ENCODE assay signal across 20 cellular contexts in the genomic region with DNA sequence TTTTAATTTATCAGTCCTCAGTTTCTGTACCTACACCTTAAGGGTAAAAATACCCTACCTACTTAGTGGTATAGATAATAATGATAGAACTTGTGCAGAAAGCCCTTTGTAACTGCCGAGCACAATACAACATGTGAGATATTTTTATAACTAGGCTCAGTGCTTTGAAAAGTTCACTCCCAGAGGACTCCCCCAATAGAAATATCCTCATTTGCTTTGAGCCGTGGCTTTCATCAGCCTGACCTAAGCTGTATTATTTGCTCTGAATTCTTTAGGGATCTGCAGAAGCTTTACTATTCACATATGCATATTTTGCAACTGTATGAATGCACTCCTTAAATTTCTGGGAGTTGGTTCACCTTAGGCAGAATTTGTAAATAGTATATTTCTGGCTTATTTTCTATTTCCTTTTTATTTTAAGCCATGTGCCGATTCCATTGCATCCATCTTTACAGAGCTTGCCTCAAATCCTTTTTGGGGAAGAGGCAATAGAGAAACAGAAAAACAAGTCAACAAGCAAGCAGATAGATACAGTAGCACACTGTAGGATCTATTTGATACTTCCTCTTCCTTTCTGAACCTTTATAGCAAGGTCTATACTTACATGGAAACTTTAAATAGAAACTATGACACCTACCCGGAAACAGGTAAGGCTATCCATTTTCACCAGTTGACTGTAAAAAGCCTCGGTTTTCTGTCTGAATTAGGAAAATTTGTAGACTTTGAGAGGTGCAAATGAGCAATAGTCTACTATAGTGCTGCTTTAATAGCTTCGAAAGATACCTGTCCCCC.
DNase-seq lines count a peak whose midpoint lies in the region; ATAC-seq and TF ChIP-seq lines count a peak whose summit lies in the region.
"Had no signal": no experiment of that assay in that cellular context is flagged by ENCODE, and none has a peak within 500 bp of the region (broad histone marks: within the 10 kb centered on the region; RNA-seq: fewer than 3 reads in every experiment).

No MANE protein-coding gene starts in this region.

- no peaks in the 10 kb centered on the region for H3K79me2 ChIP-seq in DOHH2 (ENCODE audit: control insufficient read depth, low read length)

- H3K9me3 Mint-ChIP-seq in IgD-negative memory B cell = no peaks in the 10 kb centered on the region
- H3K9me3 Mint-ChIP-seq: activated T-cell treated with anti-CD3 and anti-CD28 coated beads, Interleukin-2, amount 50 U/mL, for 72 hours; CD8-positive, alpha-beta T cell; stimulated activated effector memory CD8-positive, alpha-beta T cell treated with anti-CD3 and anti-CD28 coated beads, Interleukin-12 subunit alpha, Interleukin-12 subunit beta, amount 100 ng/mL, for 72 hours; type B pancreatic cell had no signal

- peak overlapping the region; percentile 50 for H3K4me2 ChIP-seq in DOHH2 (ENCODE audit: low read length)

- no peak for TF ChIP-seq CTCF in DOHH2 (IDR thresholded peaks at IDR 0.05; ENCODE audit: low read depth, low read length, poor library complexity, severe bottlenecking)

- no peaks in the 10 kb centered on the region for H4K20me1 ChIP-seq in DOHH2 (ENCODE audit: control insufficient read depth, insufficient read depth, low read depth, low read length)

- H3K9me2 ChIP-seq in DOHH2 (replicated peaks; ENCODE audit: control insufficient read depth, low read length) = no peaks in the 10 kb centered on the region

- ATAC-seq in GM19438 (IDR thresholded peaks at IDR 0.05; ENCODE audit: low read depth, unreplicated experiment) (peak; percentile 95), HG02884 (IDR thresholded peaks at IDR 0.05; ENCODE audit: unreplicated experiment) (peak; percentile 75)
- ATAC-seq: activated T-cell treated with anti-CD3 and anti-CD28 coated beads, Interleukin-2, amount 50 U/mL, for 72 hours; CD8-positive, alpha-beta T cell; stimulated activated effector memory CD8-positive, alpha-beta T cell treated with anti-CD3 and anti-CD28 coated beads, Interleukin-12 subunit alpha, Interleukin-12 subunit beta, amount 100 ng/mL, for 72 hours had no signal

- H3K4me3 Mint-ChIP-seq in IgD-negative memory B cell = peak overlapping the region; percentile 43 to 85 (median 66)
- H3K4me3 Mint-ChIP-seq: activated T-cell treated with anti-CD3 and anti-CD28 coated beads, Interleukin-2, amount 50 U/mL, for 72 hours; CD8-positive, alpha-beta T cell; immature natural killer cell; stimulated activated effector memory CD8-positive, alpha-beta T cell treated with anti-CD3 and anti-CD28 coated beads, Interleukin-12 subunit alpha, Interleukin-12 subunit beta, amount 100 ng/mL, for 72 hours had no signal

- no peaks in the 10 kb centered on the region for H3K9me3 ChIP-seq in DOHH2 (ENCODE audit: control insufficient read depth, insufficient read depth, low read length)

- in situ Hi-C loops in ACHN (cut with HindIII; ENCODE audit: low pct_ligation_motif_present, low pct_unique_long_range_greater_than_20kb, low sequenced_read_pairs) = no loop called here

- no peaks in the 10 kb centered on the region for H3K27me3 ChIP-seq in DOHH2 (ENCODE audit: control insufficient read depth, low read length)

- no peaks in the 10 kb centered on the region for H3F3A ChIP-seq in DOHH2 (ENCODE audit: control insufficient read depth, insufficient read depth)

- peaks cover 5 to 17% (median 13%) of the 10 kb centered on the region in 3 donors for H3K4me1 Mint-ChIP-seq in IgD-negative memory B cell
- H3K4me1 Mint-ChIP-seq: immature natural killer cell; stimulated activated effector memory CD8-positive, alpha-beta T cell treated with anti-CD3 and anti-CD28 coated beads, Interleukin-12 subunit alpha, Interleukin-12 subunit beta, amount 100 ng/mL, for 72 hours had no signal

- H3K4me1 ChIP-seq in DOHH2 (ENCODE audit: control insufficient read depth, low read length) = peaks cover 20% of the 10 kb centered on the region

- H3K27ac ChIP-seq in DOHH2 (ENCODE audit: low read depth, low read length) = no peak overlapping the region

- no peaks in the 10 kb centered on the region for H3K36me3 ChIP-seq in DOHH2 (ENCODE audit: control insufficient read depth, low read length)

- peak overlapping the region; percentile 16 for H3K4me3 ChIP-seq in DOHH2 (ENCODE audit: low read length)

- H3K36me3 Mint-ChIP-seq in IgD-negative memory B cell = no peaks in the 10 kb centered on the region
- H3K36me3 Mint-ChIP-seq: CD8-positive, alpha-beta T cell; immature natural killer cell; mesothelial cell of epicardium; stimulated activated effector memory CD8-positive, alpha-beta T cell treated with anti-CD3 and anti-CD28 coated beads, Interleukin-12 subunit alpha, Interleukin-12 subunit beta, amount 100 ng/mL, for 72 hours; type B pancreatic cell had no signal

- H3K27ac Mint-ChIP-seq in IgD-negative memory B cell = no peak overlapping the region
- H3K27ac Mint-ChIP-seq: activated T-cell treated with anti-CD3 and anti-CD28 coated beads, Interleukin-2, amount 50 U/mL, for 72 hours; CD8-positive, alpha-beta T cell; immature natural killer cell; mesothelial cell of epicardium; stimulated activated effector memory CD8-positive, alpha-beta T cell treated with anti-CD3 and anti-CD28 coated beads, Interleukin-12 subunit alpha, Interleukin-12 subunit beta, amount 100 ng/mL, for 72 hours had no signal

- peaks cover 11% of the 10 kb centered on the region for H3K27me3 Mint-ChIP-seq in IgD-negative memory B cell

- DNase-seq in ACHN (no peak), inferior parietal cortex (ENCODE audit: extremely low spot score) (no peak), NCI-H446 (lab: John Stamatoyannopoulos, UW) (no peak)
- DNase-seq in activated CD4-positive, CD25-positive, alpha-beta regulatory T cell (lab: John Stamatoyannopoulos, UW) = no peak
- DNase-seq: activated CD4-positive, alpha-beta T cell treated with anti-CD3 and anti-CD28 coated beads, Interleukin-2, amount 50 U/mL, for 48 hours; activated T-cell treated with anti-CD3 and anti-CD28 coated beads, Interleukin-2, amount 50 U/mL, for 72 hours; CD8-positive, alpha-beta T cell; cerebellar nuclear complex; GDM1; immature natural killer cell; IMR-90; NCI-H1092 treated with DMSO at 0.1 percent for 48 hours; SHP77 had no signal
